10 cellular contexts compared by ENCODE assay signal in genomic region chr10:30215631-30216030, GRCh38.
DNase-seq lines count a peak whose midpoint lies in the region; ATAC-seq and TF ChIP-seq lines count a peak whose summit lies in the region.
"Had no signal": no experiment of that assay in that cellular context is flagged by ENCODE, and none has a peak within 500 bp of the region (broad histone marks: within the 10 kb centered on the region; RNA-seq: fewer than 3 reads in every experiment).

No MANE protein-coding gene starts in this region.

- peaks cover 3% of the 10 kb centered on the region for H3K9me3 ChIP-seq in IMR-90 (ENCODE audit: control insufficient read depth, insufficient read depth, low read length)
- no peaks in the 10 kb centered on the region for H3K9me3 ChIP-seq in mesenchymal stem cell (ENCODE audit: control insufficient read depth, low read length)
- no peaks in the 10 kb centered on the region for H3K9me3 ChIP-seq in mucosa of descending colon

- H3K14ac ChIP-seq in IMR-90 (replicated peaks; ENCODE audit: low read depth, low read length) (peak overlapping the region; percentile 38), mesenchymal stem cell (ENCODE audit: low read length in 2 of 2) (no peak overlapping the region)

- H2BK15ac ChIP-seq in IMR-90 (ENCODE audit: low read depth, low read length) = peak overlapping the region; percentile 73; the same call in 1 of the 3 replicates
- H2BK15ac ChIP-seq in mesenchymal stem cell (ENCODE audit: low read depth, poor library complexity, severe bottlenecking) = no peak overlapping the region

- H3K4me1 ChIP-seq in IMR-90 (ENCODE audit: control insufficient read depth, insufficient read depth, low read length) (peaks cover 12% of the 10 kb centered on the region), mesenchymal stem cell (ENCODE audit: control insufficient read depth, insufficient read depth, low read depth, low read length) (peaks cover 4% of the 10 kb centered on the region), mucosa of descending colon (ENCODE audit: low read depth) (no peaks in the 10 kb centered on the region)

- no TSS peak for BruUV-seq in IMR-90 (replicated peaks; lab: Mats Ljungman, UMichigan)

- H3K18ac ChIP-seq in IMR-90 (ENCODE audit: low read depth, low read length) (peak overlapping the region; percentile 56), mesenchymal stem cell (ENCODE audit: low read depth in 1 of 2, low read length in 2 of 2) (no peak overlapping the region)

- H4K5ac ChIP-seq in IMR-90 (ENCODE audit: low read depth, low read length) = 0 out of 2 replicates have a peak overlapping the region, but pooled peaks have one; percentile 6

- in situ Hi-C loops in IMR-90 (cut with MboI; ENCODE audit: low sequenced_read_pairs) = no loop called here

- peaks cover 2 to 12% of the 10 kb centered on the region in 2 donors for H3K4me1 Mint-ChIP-seq in natural killer cell treated with Interleukin-12 subunit alpha and Interleukin-12 subunit beta and Interleukin-15 and Interleukin-18, amount 100 ng/mL, for 72 hours (ENCODE audit: low read depth in 2 of 2)

- H3K4me2 ChIP-seq in IMR-90 (ENCODE audit: low read depth, low read length) (no peak overlapping the region), mesenchymal stem cell (ENCODE audit: low read length, poor library complexity, severe bottlenecking) (no peak overlapping the region)
- H3K4me2 ChIP-seq: PC-9 had no signal

- no peaks in the 10 kb centered on the region for H3K36me3 Mint-ChIP-seq in natural killer cell treated with Interleukin-12 subunit alpha and Interleukin-12 subunit beta and Interleukin-15 and Interleukin-18, amount 100 ng/mL, for 72 hours

- dilution Hi-C loops in IMR-90 (cut with HindIII; ENCODE audit: low sequenced_read_pairs, unreplicated experiment) = no loop called here

- no peak for TF ChIP-seq CTCF in IMR-90 (conservative IDR thresholded peaks at IDR 0.05; ENCODE audit: low read depth, low read length)
- no peak for TF ChIP-seq CTCF in mucosa of descending colon (IDR thresholded peaks at IDR 0.05)

- TF ChIP-seq RAD21 in IMR-90 (IDR thresholded peaks at IDR 0.05; ENCODE audit: low read length) = no peak

- H2BK12ac ChIP-seq in mesenchymal stem cell (ENCODE audit: low read length in 2 of 2) = no peak overlapping the region

- no peak overlapping the region for H2BK20ac ChIP-seq in IMR-90 (ENCODE audit: low read depth, low read length)

- H3K9me1 ChIP-seq in IMR-90 (ENCODE audit: insufficient read depth, low read length) = peaks cover 4% of the 10 kb centered on the region; the same call in 1 of the 2 replicates

- H3K36me3 ChIP-seq in IMR-90 (ENCODE audit: control insufficient read depth, insufficient read depth, low read length) = no peaks in the 10 kb centered on the region
- no peaks in the 10 kb centered on the region for H3K36me3 ChIP-seq in mesenchymal stem cell (ENCODE audit: control insufficient read depth in 1 of 2, insufficient read depth in 2 of 2, low read depth in 1 of 2, low read length in 2 of 2)
- H3K36me3 ChIP-seq in mucosa of descending colon (ENCODE audit: low read depth) = no peaks in the 10 kb centered on the region

- H3K79me1 ChIP-seq in IMR-90 (ENCODE audit: low read depth in 1 of 2, low read length in 2 of 2) (no peaks in the 10 kb centered on the region), mesenchymal stem cell (replicated peaks; ENCODE audit: low read length, poor library complexity, severe bottlenecking) (no peaks in the 10 kb centered on the region)

- H3K23ac ChIP-seq in IMR-90 (ENCODE audit: low read depth, low read length) (no peak overlapping the region), mesenchymal stem cell (ENCODE audit: low read length in 2 of 2) (no peak overlapping the region)

- H3K9ac ChIP-seq in IMR-90 (ENCODE audit: low read depth, low read length) (no peak overlapping the region), mesenchymal stem cell (ENCODE audit: low read length) (peak overlapping the region; percentile 52)

- no peak overlapping the region for H3K4me3 Mint-ChIP-seq in natural killer cell treated with Interleukin-12 subunit alpha and Interleukin-12 subunit beta and Interleukin-15 and Interleukin-18, amount 100 ng/mL, for 72 hours

- POLR2A ChIA-PET in IMR-90 (lab: Charles Lee; ENCODE audit: unreplicated experiment) = no interaction called here

- 67% methylated on average over 3 of the region's 8 CpGs; no CpG with 5 or more reads in 1 of the 2 experiments for WGBS in IMR-90 (ENCODE audit: extremely low coverage in 2 of 2, insufficient read length in 1 of 2), 2 experiments
- WGBS in mesenchymal stem cell = 63% methylated on average over 7 of the region's 8 CpGs

- peak overlapping the region; percentile 61 for H4K91ac ChIP-seq in IMR-90 (ENCODE audit: insufficient read depth, low read depth, low read length)
- no peak overlapping the region for H4K91ac ChIP-seq in mesenchymal stem cell (ENCODE audit: low read length)

- peak overlapping the region; percentile 5; the same call in 1 of the 2 replicates for H2BK120ac ChIP-seq in IMR-90 (ENCODE audit: low read depth, low read length)
- no peak overlapping the region for H2BK120ac ChIP-seq in mesenchymal stem cell (ENCODE audit: low read depth, low read length)

- H2BK5ac ChIP-seq in IMR-90 (ENCODE audit: low read depth, low read length, poor library complexity, severe bottlenecking) (no peak overlapping the region), mesenchymal stem cell (ENCODE audit: low read depth, low read length, poor library complexity, severe bottlenecking) (no peak overlapping the region)

- H3K4ac ChIP-seq in IMR-90 (ENCODE audit: low read depth, low read length) (peak overlapping the region; percentile 22; the same call in 1 of the 2 replicates), mesenchymal stem cell (ENCODE audit: low read depth in 1 of 2, low read length in 2 of 2) (no peak overlapping the region)

- H4K20me1 ChIP-seq in IMR-90 (ENCODE audit: insufficient read depth, low read length) = no peaks in the 10 kb centered on the region

- H2AK5ac ChIP-seq in IMR-90 (ENCODE audit: low read depth, low read length) (no peak overlapping the region; the same call in 1 of the 2 replicates), mesenchymal stem cell (ENCODE audit: low read length, severe bottlenecking) (no peak overlapping the region)

- CTCF ChIA-PET in IMR-90 (lab: Yijun Ruan, JAX) = no interaction called here

- DNase-seq in A172 (ENCODE audit: low spot score) (peak; percentile 19), IMR-90 (no peak), dermis microvascular lymphatic vessel endothelial cell (ENCODE audit: low read depth in 2 of 2) (peak; percentile 57 to 66), mesenchymal stem cell (no peak), germinal center (ENCODE audit: low spot score) (no peak), mucosa of descending colon (no peak), activated gamma-delta T cell treated with Interleukin-2 at 50 U/mL for 16 hours (no peak)
- no peak for DNase-seq in natural killer cell treated with Interleukin-12 subunit alpha and Interleukin-12 subunit beta and Interleukin-15 and Interleukin-18, amount 100 ng/mL, for 72 hours (ENCODE audit: low spot score)
- DNase-seq: AML-193, PC-9 had no signal

- H3K4me3 ChIP-seq in IMR-90 (ENCODE audit: insufficient read depth, low read depth, low read length) (no peak overlapping the region), mesenchymal stem cell (ENCODE audit: insufficient read depth in 1 of 2, low read depth in 1 of 2, low read length in 2 of 2) (peak overlapping the region in 1 of 2 experiments; percentile 58), mucosa of descending colon (no peak overlapping the region)
- H3K4me3 ChIP-seq: PC-9 had no signal

- H2AK9ac ChIP-seq in IMR-90 (replicated peaks; ENCODE audit: low read depth, low read length, poor library complexity) = no peak overlapping the region

- peak overlapping the region in 1 of 2 experiments; percentile 41; a peak in 2 of 4 replicates for H4K8ac ChIP-seq in IMR-90 (ENCODE audit: low read depth in 2 of 2, low read length in 2 of 2)
- no peak overlapping the region for H4K8ac ChIP-seq in mesenchymal stem cell (ENCODE audit: low read length)

- H3K27ac Mint-ChIP-seq in natural killer cell treated with Interleukin-12 subunit alpha and Interleukin-12 subunit beta and Interleukin-15 and Interleukin-18, amount 100 ng/mL, for 72 hours = no peak overlapping the region

- no peak overlapping the region for H3K27ac ChIP-seq in IMR-90 (ENCODE audit: insufficient read depth, low read length)
- no peak overlapping the region for H3K27ac ChIP-seq in mesenchymal stem cell (ENCODE audit: low read length, poor library complexity, severe bottlenecking)
- H3K27ac ChIP-seq: PC-9 had no signal

- no peak for TF ChIP-seq POLR2A in IMR-90 (IDR thresholded peaks at IDR 0.05; ENCODE audit: low read depth, low read length)

- H3K27me3 ChIP-seq in IMR-90 (ENCODE audit: control insufficient read depth, insufficient read depth, low read length) (no peaks in the 10 kb centered on the region), mesenchymal stem cell (ENCODE audit: control insufficient read depth in 1 of 2, insufficient read depth in 1 of 2, low read length in 2 of 2) (no peaks in the 10 kb centered on the region)

- no peak overlapping the region for H3K56ac ChIP-seq in IMR-90 (ENCODE audit: extremely low read depth, insufficient read depth, low read length)

- no peaks in the 10 kb centered on the region for H3K9me3 Mint-ChIP-seq in natural killer cell treated with Interleukin-12 subunit alpha and Interleukin-12 subunit beta and Interleukin-15 and Interleukin-18, amount 100 ng/mL, for 72 hours

- ATAC-seq in IMR-90 (ENCODE audit: low read depth) (no peak), mucosa of descending colon (no peak)
- ATAC-seq in natural killer cell treated with Interleukin-12 subunit alpha and Interleukin-12 subunit beta and Interleukin-15 and Interleukin-18, amount 100 ng/mL, for 72 hours = no peak

- peaks cover 21% of the 10 kb centered on the region in 2 donors for H3K27me3 Mint-ChIP-seq in natural killer cell treated with Interleukin-12 subunit alpha and Interleukin-12 subunit beta and Interleukin-15 and Interleukin-18, amount 100 ng/mL, for 72 hours

- H2AFZ ChIP-seq in IMR-90 (replicated peaks; ENCODE audit: low read length, poor library complexity) (peak overlapping the region; percentile 86), mesenchymal stem cell (ENCODE audit: low read depth, low read length) (no peak overlapping the region)
- H2AFZ ChIP-seq: PC-9 had no signal

- intact Hi-C loops in IMR-90 (cut with micrococcal nuclease) (no loop called here), mucosa of descending colon (cut with DNase I, micrococcal nuclease) (no loop called here)

TF ChIP-seq in IMR-90, 13 proteins besides CTCF, POLR2A, EP300 and RAD21 (continues in another document):
- TF ChIP-seq FOS (IDR thresholded peaks at IDR 0.05; ENCODE audit: low read depth, low read length) (no peak), MXI1 (IDR thresholded peaks at IDR 0.05; ENCODE audit: borderline replicate concordance, low read depth, low read length) (no peak), NFE2L2 (IDR thresholded peaks at IDR 0.05; ENCODE audit: low read depth, low read length) (no peak), MAFK (IDR thresholded peaks at IDR 0.05; ENCODE audit: low read depth, low read length) (no peak), CHD1 (IDR thresholded peaks at IDR 0.05; ENCODE audit: low read depth, low read length) (no peak), MAZ (IDR thresholded peaks at IDR 0.05; ENCODE audit: borderline replicate concordance, low read depth, low read length) (no peak), RFX5 (IDR thresholded peaks at IDR 0.05; ENCODE audit: low read depth, low read length) (no peak), BHLHE40 (IDR thresholded peaks at IDR 0.05; ENCODE audit: low read depth, low read length) (no peak)

Comparison
In these comparisons a context has a peak if more than half of its experiments do, and no peak if none do; other contexts are left out.
1. DNase-seq: peak in A172 (single experiment) and dermis microvascular lymphatic vessel endothelial cell (2 of 2); none in IMR-90 (single experiment), mesenchymal stem cell (single experiment), germinal center (single experiment), mucosa of descending colon (0 of 3), natural killer cell treated with Interleukin-12 subunit alpha and Interleukin-12 subunit beta and Interleukin-15 and Interleukin-18, amount 100 ng/mL, for 72 hours (single experiment) and activated gamma-delta T cell treated with Interleukin-2 at 50 U/mL for 16 hours (single experiment).